In genomic region chr9:83622814-83623633, GRCh38 we compare ENCODE assay signal across 8 cellular contexts. TPM values are rescaled to one million over a fixed set of nuclear protein-coding genes. Genes with fewer than 3 reads are reported as not detected.
DNase-seq lines count a peak whose midpoint lies in the region; ATAC-seq and TF ChIP-seq lines count a peak whose summit lies in the region.

Gene IDNK (plus strand): TSS chr9:83623143. CDS start chr9:83623172, 29 bp downstream.

- peaks cover 17% of the 10 kb centered on the region for H3K4me1 Mint-ChIP-seq in mesothelial cell of epicardium

- in situ Hi-C loops in GM18951 (cut with MboI; ENCODE audit: low sequenced_read_pairs, unreplicated experiment): loop anchor here (25.0 kb wide), 1 partner anchor 289 kb away; the partner anchor contains the start of gene KIF27

- no peaks in the 10 kb centered on the region for H3K36me3 ChIP-seq in endocrine pancreas (ENCODE audit: control insufficient read depth, insufficient read depth, low read length)

- no peaks in the 10 kb centered on the region for H3K36me3 Mint-ChIP-seq in mesothelial cell of epicardium

- peaks cover 20% of the 10 kb centered on the region for H3K27me3 Mint-ChIP-seq in mesothelial cell of epicardium (ENCODE audit: low read depth)

- peak within 1 kb of the TSS; percentile 87 for H3K4me3 Mint-ChIP-seq in mesothelial cell of epicardium

- H3K9me3 ChIP-seq in endocrine pancreas (ENCODE audit: control insufficient read depth, low read length): no peaks in the 10 kb centered on the region

- no peaks in the 10 kb centered on the region for H3K27me3 ChIP-seq in endocrine pancreas (ENCODE audit: control insufficient read depth, insufficient read depth, low read length)

- peak; percentile 77 for ATAC-seq in HG03139 (IDR thresholded peaks at IDR 0.05; ENCODE audit: unreplicated experiment)

- H3K9ac ChIP-seq in endocrine pancreas (ENCODE audit: control insufficient read depth, insufficient read depth, low read length): peak within 1 kb of the TSS; percentile 56

- H3K4me1 ChIP-seq in endocrine pancreas (ENCODE audit: control insufficient read depth, insufficient read depth, low read length): no peaks in the 10 kb centered on the region

- TF ChIP-seq CTCF in mesothelial cell of epicardium (IDR thresholded peaks at IDR 0.05; ENCODE audit: unreplicated experiment): no peak

- H3K9me3 Mint-ChIP-seq in mesothelial cell of epicardium: no peaks in the 10 kb centered on the region

- H3K4me3 ChIP-seq in endocrine pancreas (ENCODE audit: control insufficient read depth, insufficient read depth, low read length): peak within 1 kb of the TSS; percentile 28

- H3K27ac Mint-ChIP-seq in mesothelial cell of epicardium: peak within 1 kb of the TSS; percentile 93

- DNase-seq in Ammon's horn (ENCODE audit: low spot score) (peak; percentile 75), NCI-H510A treated with DMSO at 0.1 percent for 48 hours (lab: John Stamatoyannopoulos, UW) (peak; percentile 56), mesothelial cell of epicardium (ENCODE audit: low spot score in 2 of 2, unreplicated experiment in 2 of 2) (peak; percentile 28 to 66)
- DNase-seq in activated CD8-positive, alpha-beta memory T cell treated with anti-CD3 and anti-CD28 coated beads for 48 hours (ENCODE audit: low read depth in 2 of 3, low spot score in 2 of 3): peak; percentile 32 to 58 (median 35)
- peak; percentile 24 to 33 for DNase-seq in stimulated activated CD8-positive, alpha-beta memory T cell treated with anti-CD3 and anti-CD28 coated beads, Interleukin-4, amount 100 ng/mL, for 1 hour (ENCODE audit: low read depth in 2 of 2, low spot score in 1 of 2)

- peak; percentile 76 for TF ChIP-seq POLR2A in GM18951 (IDR thresholded peaks at IDR 0.05; ENCODE audit: extremely low read depth, insufficient read depth, insufficient read length)

RNA-seq across cellular contexts. Expression of gene IDNK, which starts in this region (rescaled TPM):
- 3.3 to 5.0 TPM (median 4.0 TPM) in 3 replicates for total RNA-seq in mesothelial cell of epicardium

Comparison
In these comparisons a context has a peak if more than half of its experiments do, and no peak if none do; other contexts are left out.
1. Peak in every context shown above with its lines: DNase-seq, ATAC-seq and H3K4me3 ChIP-seq.